21 cellular contexts compared by ENCODE assay signal in the genomic region with DNA sequence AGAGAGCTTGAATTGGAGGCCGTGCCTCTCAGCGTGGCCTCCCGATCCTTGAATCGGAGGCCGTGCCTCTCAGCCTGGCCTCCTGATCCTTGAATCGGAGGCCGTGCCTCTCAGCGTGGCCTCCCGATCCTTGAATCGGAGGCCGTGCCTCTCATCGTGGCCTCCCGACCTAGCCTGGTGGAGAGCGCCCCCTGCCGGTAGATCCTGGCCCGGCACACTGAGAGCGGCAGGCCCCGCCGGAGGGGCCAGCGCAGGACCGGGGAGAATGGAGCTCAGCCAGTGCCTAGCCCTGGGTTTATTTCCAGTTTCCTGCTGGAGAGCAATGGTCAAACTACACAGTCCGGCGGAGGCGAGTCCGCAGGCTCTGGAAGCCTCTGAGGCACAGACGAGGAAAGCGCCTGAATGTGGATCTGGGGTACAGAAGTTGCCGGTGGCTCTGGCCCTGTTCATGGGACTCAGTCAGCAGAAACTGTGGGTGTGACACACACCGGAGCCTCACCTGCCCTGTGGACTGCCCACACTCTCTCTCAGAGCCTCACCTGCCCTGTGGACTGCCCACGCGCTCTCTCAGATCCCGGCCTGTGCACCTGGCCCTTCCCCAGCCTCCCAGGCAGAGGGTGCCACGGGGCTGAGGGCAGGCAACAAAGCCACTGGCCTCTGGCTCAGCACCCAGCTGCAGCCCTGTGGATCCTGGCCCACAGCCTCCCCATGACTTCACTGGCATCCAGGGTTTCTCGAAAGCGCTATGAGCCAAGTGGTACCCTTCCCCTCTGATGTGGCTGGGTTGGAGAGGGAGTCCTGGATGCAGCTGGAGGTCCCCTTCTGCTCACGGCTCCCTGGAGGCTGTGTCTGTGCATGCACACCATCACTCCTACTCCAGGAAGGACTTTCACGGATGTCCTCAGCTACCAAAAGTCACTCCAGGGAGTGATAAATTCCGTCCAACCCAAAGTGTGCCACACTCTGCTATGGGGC. TPM values are rescaled to one million over a fixed set of nuclear protein-coding genes. Genes with fewer than 3 reads are reported as not detected.
DNase-seq lines count a peak whose midpoint lies in the region; ATAC-seq and TF ChIP-seq lines count a peak whose summit lies in the region.
"Had no signal": no experiment of that assay in that cellular context is flagged by ENCODE, and none has a peak within 500 bp of the region (broad histone marks: within the 10 kb centered on the region; RNA-seq: fewer than 3 reads in every experiment).

No MANE protein-coding gene starts in this region.

- no peak overlapping the region for H2AFZ ChIP-seq in HCT116 (ENCODE audit: low read depth, low read length, poor library complexity, severe bottlenecking)
- H2AFZ ChIP-seq in neural progenitor cell (replicated peaks) = no peak overlapping the region

- ATAC-seq in HCT116 (no peak), T-helper 17 cell (no peak)
- no peak for ATAC-seq in naive thymus-derived CD8-positive, alpha-beta T cell
- ATAC-seq: GM12878 had no signal

- intact Hi-C loops in HCT116 (cut with micrococcal nuclease) (no loop called here), esophagus muscularis mucosa (cut with DNase I) (no loop called here)

- H3K27ac Mint-ChIP-seq in neural progenitor cell (no peak overlapping the region), T-helper 17 cell (no peak overlapping the region)
- H3K27ac Mint-ChIP-seq in naive thymus-derived CD8-positive, alpha-beta T cell = peak overlapping the region in 1 of 10 donors; percentile 85

- no peaks in the 10 kb centered on the region for H3F3A ChIP-seq in neural progenitor cell (ENCODE audit: low read depth)

- H3K9me3 Mint-ChIP-seq in neural progenitor cell = peaks cover 26% of the 10 kb centered on the region
- peaks cover 3 to 31% (median 19%) of the 10 kb centered on the region in 9 donors for H3K9me3 Mint-ChIP-seq in naive thymus-derived CD8-positive, alpha-beta T cell

- no peak overlapping the region for H3K4me3 ChIP-seq in HCT116 (replicated peaks in 1 of 2; ENCODE audit: low read depth in 1 of 2, low read length in 2 of 2)
- H3K4me3 ChIP-seq in esophagus muscularis mucosa = no peak overlapping the region
- H3K4me3 ChIP-seq in neural progenitor cell = no peak overlapping the region
- H3K4me3 ChIP-seq: GM12878 had no signal

- H3K4me1 ChIP-seq in HCT116 (ENCODE audit: control insufficient read depth in 1 of 2, insufficient read depth in 2 of 2, low read length in 2 of 2) (no peaks in the 10 kb centered on the region), esophagus muscularis mucosa (no peaks in the 10 kb centered on the region), neural progenitor cell (no peaks in the 10 kb centered on the region)
- H3K4me1 ChIP-seq: Caco-2 had no signal

- RAD21 ChIA-PET in HCT116 (lab: Charles Lee; ENCODE audit: low non-redundant PET in 1 of 2, low total read pairs in 2 of 2, uncharacterized antibody in 2 of 2, unreplicated experiment in 2 of 2) = no interaction called here

- DNase-seq in HCT116 (ENCODE audit: low read depth, low spot score) (no peak), esophagus muscularis mucosa (ENCODE audit: extremely low spot score) (peak; percentile 53), neural progenitor cell (ENCODE audit: low spot score) (no peak), NCI-H146 treated with DMSO at 0.1 percent for 48 hours (lab: John Stamatoyannopoulos, UW; ENCODE audit: unreplicated experiment) (no peak), HK-2 (ENCODE audit: unreplicated experiment) (no peak), T-helper 17 cell (no peak)
- DNase-seq in naive thymus-derived CD8-positive, alpha-beta T cell = no peak
- DNase-seq: AML-193, Caco-2, DMS53, KBM-7, NCI-H1092, NCI-H1694, NCI-H446, NCI-H774, SIG-M5 had no signal

- TF ChIP-seq RAD21 in HCT116 (IDR thresholded peaks at IDR 0.05; ENCODE audit: low read depth) = no peak

- H3K79me2 ChIP-seq in HCT116 (ENCODE audit: insufficient read depth, low read length) = no peaks in the 10 kb centered on the region
- H3K79me2 ChIP-seq in neural progenitor cell (ENCODE audit: low read depth) = no peaks in the 10 kb centered on the region

- H3K4me2 ChIP-seq in HCT116 (ENCODE audit: low read length) = no peak overlapping the region
- H3K4me2 ChIP-seq in neural progenitor cell = no peak overlapping the region

- H3K9ac ChIP-seq in HCT116 (ENCODE audit: low read length) (no peak overlapping the region), neural progenitor cell (no peak overlapping the region)

- H3K4me3 Mint-ChIP-seq in neural progenitor cell (no peak overlapping the region), T-helper 17 cell (no peak overlapping the region)
- H3K4me3 Mint-ChIP-seq in naive thymus-derived CD8-positive, alpha-beta T cell = no peak overlapping the region

- TF ChIP-seq EP300 in esophagus muscularis mucosa (IDR thresholded peaks at IDR 0.05) = no peak

- H3K27me3 ChIP-seq in HCT116 (ENCODE audit: insufficient read depth, low read length) (no peaks in the 10 kb centered on the region), esophagus muscularis mucosa (no peaks in the 10 kb centered on the region), neural progenitor cell (no peaks in the 10 kb centered on the region)

- H3K9me3 ChIP-seq in HCT116 (ENCODE audit: control insufficient read depth in 1 of 2, insufficient read depth in 1 of 2, low read depth in 1 of 2, low read length in 2 of 2) (no peaks in the 10 kb centered on the region), esophagus muscularis mucosa (peaks cover 0 to 9% (median 2%) of the 10 kb centered on the region in 4 donors), neural progenitor cell (ENCODE audit: low read depth) (peaks cover 5% of the 10 kb centered on the region), T-helper 17 cell (ENCODE audit: control insufficient read depth, low read length, poor library complexity, severe bottlenecking) (no peaks in the 10 kb centered on the region)

- peak; percentile 30 for TF ChIP-seq CTCF in 22Rv1 (IDR thresholded peaks at IDR 0.05)
- TF ChIP-seq CTCF in HCT116 (IDR thresholded peaks at IDR 0.05 in 2 of 3, conservative IDR thresholded peaks at IDR 0.05 in 1 of 3; ENCODE audit: borderline replicate concordance in 1 of 3, insufficient read depth in 1 of 3, low read depth in 2 of 3, low read length in 2 of 3) = peak in 2 of 3 experiments; percentile 9 to 29; a peak in 1 of 6 replicates
- TF ChIP-seq CTCF in esophagus muscularis mucosa (IDR thresholded peaks at IDR 0.05) = no peak
- TF ChIP-seq CTCF in neural progenitor cell (IDR thresholded peaks at IDR 0.05) = peak; percentile 6

- POLR2A ChIA-PET in HCT116 (lab: Charles Lee) = no interaction called here
- POLR2A ChIA-PET in naive thymus-derived CD8-positive, alpha-beta T cell (lab: Charles Lee) = no interaction called here

- H3K4me1 Mint-ChIP-seq in neural progenitor cell (no peaks in the 10 kb centered on the region), T-helper 17 cell (peaks cover 3% of the 10 kb centered on the region)
- H3K4me1 Mint-ChIP-seq in naive thymus-derived CD8-positive, alpha-beta T cell = peaks cover 0 to 4% (median under 1%) of the 10 kb centered on the region in 4 donors

- BruUV-seq in HCT116 (replicated peaks; lab: Mats Ljungman, UMichigan) = no TSS peak

- H3K36me3 Mint-ChIP-seq in neural progenitor cell (no peaks in the 10 kb centered on the region), T-helper 17 cell (ENCODE audit: low read depth) (peaks cover 2% of the 10 kb centered on the region)
- peaks cover 0 to 25% (median 19%) of the 10 kb centered on the region in 3 donors for H3K36me3 Mint-ChIP-seq in naive thymus-derived CD8-positive, alpha-beta T cell

- TF ChIP-seq POLR2A in HCT116 (IDR thresholded peaks at IDR 0.05; ENCODE audit: borderline replicate concordance, extremely low read depth, insufficient read depth, insufficient read length) (no peak), esophagus muscularis mucosa (IDR thresholded peaks at IDR 0.05; ENCODE audit: low read depth) (no peak)

- no peaks in the 10 kb centered on the region for H4K20me1 ChIP-seq in HCT116 (ENCODE audit: insufficient read depth)
- no peaks in the 10 kb centered on the region for H4K20me1 ChIP-seq in neural progenitor cell (ENCODE audit: low read depth)

- peaks cover 12% of the 10 kb centered on the region for H3K27me3 Mint-ChIP-seq in neural progenitor cell (ENCODE audit: insufficient read depth, low read depth)
- peaks cover 0 to 9% (median 0%) of the 10 kb centered on the region in 5 donors for H3K27me3 Mint-ChIP-seq in naive thymus-derived CD8-positive, alpha-beta T cell
- H3K27me3 Mint-ChIP-seq in T-helper 17 cell = peaks cover 7% of the 10 kb centered on the region

- H3K27ac ChIP-seq in 22Rv1 (no peak overlapping the region), HCT116 (ENCODE audit: low read depth, low read length) (no peak overlapping the region), esophagus muscularis mucosa (replicated peaks in 1 of 4) (no peak overlapping the region), neural progenitor cell (no peak overlapping the region)
- H3K27ac ChIP-seq: HL-60 had no signal

- no peaks in the 10 kb centered on the region for H3K36me3 ChIP-seq in HCT116 (ENCODE audit: control insufficient read depth in 1 of 2, insufficient read depth in 2 of 2, low read length in 2 of 2)
- H3K36me3 ChIP-seq in esophagus muscularis mucosa = no peaks in the 10 kb centered on the region
- H3K36me3 ChIP-seq in neural progenitor cell = no peaks in the 10 kb centered on the region

- no peaks in the 10 kb centered on the region for H3K9me2 ChIP-seq in HCT116 (ENCODE audit: insufficient read depth)

- CTCF ChIA-PET in HCT116 (lab: Charles Lee) = no interaction called here

- WGBS in esophagus muscularis mucosa = 90% methylated on average over 30 of the region's 38 CpGs

RNA-seq across cellular contexts. Expression of a gene that starts 1.5 kb away (rescaled TPM):
- total RNA-seq in HCT116 (2021; ENCODE audit: unreplicated experiment) (not detected), esophagus muscularis mucosa (not detected), neural progenitor cell (ENCODE audit: low replicate concordance) (not detected in 2 replicates), T-helper 17 cell (not detected)
- not detected in 2 replicates for polyA plus RNA-seq in HCT116 (2012)
- not detected for total RNA-seq in naive thymus-derived CD8-positive, alpha-beta T cell
- polyA plus RNA-seq in naive thymus-derived CD8-positive, alpha-beta T cell = not detected
- total RNA-seq: Caco-2, G401, GM12878, RPMI7951 had no signal
- polyA plus RNA-seq: GM12878 had no signal

RNA-seq across cellular contexts. Expression of a gene that starts 7.8 kb away (rescaled TPM):
- total RNA-seq in HCT116 (2021; ENCODE audit: unreplicated experiment) (not detected), esophagus muscularis mucosa (not detected), neural progenitor cell (ENCODE audit: low replicate concordance) (not detected in 2 replicates), T-helper 17 cell (not detected)
- polyA plus RNA-seq in HCT116 (2012) = not detected in 2 replicates
- not detected for total RNA-seq in naive thymus-derived CD8-positive, alpha-beta T cell
- not detected for polyA plus RNA-seq in naive thymus-derived CD8-positive, alpha-beta T cell
- total RNA-seq: Caco-2, G401, GM12878, RPMI7951 had no signal
- polyA plus RNA-seq: GM12878 had no signal

RNA-seq across cellular contexts. Expression of a gene that starts 16.6 kb away (rescaled TPM):
- total RNA-seq in HCT116 (2021; ENCODE audit: unreplicated experiment) (not detected), esophagus muscularis mucosa (not detected), neural progenitor cell (ENCODE audit: low replicate concordance) (not detected in 2 replicates), T-helper 17 cell (not detected)
- polyA plus RNA-seq in HCT116 (2012) = not detected in 2 replicates
- total RNA-seq in naive thymus-derived CD8-positive, alpha-beta T cell = not detected
- polyA plus RNA-seq in naive thymus-derived CD8-positive, alpha-beta T cell = not detected
- total RNA-seq: Caco-2, G401, GM12878, RPMI7951 had no signal
- polyA plus RNA-seq: GM12878 had no signal

RNA-seq across cellular contexts. Expression of a gene that starts 45.9 kb away (rescaled TPM):
- total RNA-seq in HCT116 (2021; ENCODE audit: unreplicated experiment) (not detected), esophagus muscularis mucosa (not detected), neural progenitor cell (ENCODE audit: low replicate concordance) (not detected in 2 replicates), T-helper 17 cell (not detected)
- polyA plus RNA-seq in HCT116 (2012) = not detected in 2 replicates
- 1 to 10 TPM; 1.2 to 2.1 TPM for total RNA-seq in naive thymus-derived CD8-positive, alpha-beta T cell
- under 1 TPM in 2 of 3 donors, not detected in 1; 0.25 to 0.47 TPM for polyA plus RNA-seq in naive thymus-derived CD8-positive, alpha-beta T cell
- total RNA-seq: Caco-2, G401, GM12878, RPMI7951 had no signal
- polyA plus RNA-seq: GM12878 had no signal

Comparison
In these comparisons a context has a peak if more than half of its experiments do, and no peak if none do; other contexts are left out.
1. CTCF ChIP-seq: peak in 22Rv1 (single experiment), HCT116 (2 of 3) and neural progenitor cell (single experiment); none in esophagus muscularis mucosa (0 of 3).